Comparison of ENCODE assay signal across 16 cellular contexts in the genomic region with DNA sequence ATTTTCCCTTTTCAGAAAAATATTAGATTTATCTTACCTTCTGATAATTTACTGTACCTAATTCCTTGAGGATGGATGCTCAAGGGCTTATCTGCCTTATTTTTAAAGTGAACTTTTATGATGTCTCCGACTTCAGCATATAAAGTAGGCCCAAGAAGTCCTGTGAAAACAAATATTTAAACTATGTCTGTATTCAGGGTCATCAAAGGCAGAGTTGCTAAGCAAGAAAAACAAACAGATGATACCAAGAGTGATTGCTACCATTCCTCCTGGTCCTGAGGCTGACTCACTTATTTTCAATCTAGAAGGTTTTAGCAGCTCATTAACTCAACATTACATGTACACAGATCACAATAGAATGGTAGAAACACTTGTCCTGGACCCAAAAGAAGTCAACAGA. TPM values are rescaled to one million over a fixed set of nuclear protein-coding genes. Genes with fewer than 3 reads are reported as not detected.
DNase-seq lines count a peak whose midpoint lies in the region; ATAC-seq and TF ChIP-seq lines count a peak whose summit lies in the region.
"Had no signal": no experiment of that assay in that cellular context is flagged by ENCODE, and none has a peak within 500 bp of the region (broad histone marks: within the 10 kb centered on the region; RNA-seq: fewer than 3 reads in every experiment).

No MANE protein-coding gene starts in this region.

- intact Hi-C loops in CD4-positive, alpha-beta T cell (cut with DNase I, micrococcal nuclease) = no loop called here

- H3K27ac ChIP-seq in CD4-positive, alpha-beta T cell (ENCODE audit: low read depth, low read length) = no peak overlapping the region
- peak overlapping the region; percentile 67 to 84 for H3K27ac ChIP-seq in liver (ENCODE audit: low read depth in 1 of 2, low read length in 2 of 2)
- H3K27ac ChIP-seq: ovary, SK-N-MC had no signal

- ATAC-seq in CD4-positive, alpha-beta T cell (ENCODE audit: poor library complexity) = peak; percentile 64
- no peak for ATAC-seq in HG02885 (IDR thresholded peaks at IDR 0.05; ENCODE audit: poor library complexity, unreplicated experiment)

- POLR2A ChIA-PET in CD4-positive, alpha-beta T cell (lab: Charles Lee) = no interaction called here

- H3K27me3 Mint-ChIP-seq in CD4-positive, alpha-beta T cell = no peaks in the 10 kb centered on the region
- H3K27me3 Mint-ChIP-seq in HFFc6 (ENCODE audit: insufficient read depth) = peaks cover 2% of the 10 kb centered on the region; the same call in 1 of the 2 replicates

- peak overlapping the region; percentile 57 for H3K27ac Mint-ChIP-seq in CD4-positive, alpha-beta T cell
- H3K27ac Mint-ChIP-seq in HFFc6 = no peak overlapping the region
- H3K27ac Mint-ChIP-seq: H9, IgD-negative memory B cell had no signal

- H3K36me3 Mint-ChIP-seq in CD4-positive, alpha-beta T cell (ENCODE audit: low read depth) = peaks cover 11% of the 10 kb centered on the region
- H3K36me3 Mint-ChIP-seq in HFFc6 (ENCODE audit: low read depth) = no peaks in the 10 kb centered on the region
- H3K36me3 Mint-ChIP-seq: IgD-negative memory B cell had no signal

- H3K4me3 ChIP-seq in liver (ENCODE audit: low read depth in 1 of 3, low read length in 3 of 3) = no peak overlapping the region
- H3K4me3 ChIP-seq: ovary, SK-N-MC had no signal

- DNase-seq in CD4-positive, alpha-beta T cell = no peak
- DNase-seq in HFFc6 (peak; percentile 35), NCI-H345 treated with DMSO at 0.1 percent for 48 hours (lab: John Stamatoyannopoulos, UW; ENCODE audit: unreplicated experiment) (no peak), NCI-H1105 (lab: John Stamatoyannopoulos, UW) (no peak)
- peak; percentile 24 for DNase-seq in central memory CD4-positive, alpha-beta T cell
- DNase-seq in stimulated activated naive CD4-positive, alpha-beta T cell (lab: John Stamatoyannopoulos, UW) = no peak
- DNase-seq: activated naive CD4-positive, alpha-beta T cell treated with Interleukin-2 at 50 U/mL for 16 hours; H9; NCI-H446; ovary had no signal

- peaks cover 17% of the 10 kb centered on the region for H3K4me1 Mint-ChIP-seq in CD4-positive, alpha-beta T cell (ENCODE audit: low read depth)
- H3K4me1 Mint-ChIP-seq in HFFc6 (ENCODE audit: low read depth) = no peaks in the 10 kb centered on the region
- H3K4me1 Mint-ChIP-seq: H9, IgD-negative memory B cell had no signal

- H3K9ac ChIP-seq in liver (ENCODE audit: low read depth in 1 of 2, low read length in 2 of 2) = no peak overlapping the region

- H3K4me3 Mint-ChIP-seq in CD4-positive, alpha-beta T cell = no peak overlapping the region
- H3K4me3 Mint-ChIP-seq in HFFc6 = no peak overlapping the region
- H3K4me3 Mint-ChIP-seq: H9, IgD-negative memory B cell had no signal

- 29% methylated on average over 1 of the region's 1 CpG for WGBS in liver

- H3K4me1 ChIP-seq in liver (ENCODE audit: control insufficient read depth in 4 of 4, insufficient read depth in 4 of 4, low read length in 3 of 4) = peaks cover 14 to 80% (median 69%) of the 10 kb centered on the region in 4 donors

- H3K27me3 ChIP-seq in CD4-positive, alpha-beta T cell (ENCODE audit: control insufficient read depth, insufficient read depth, low read length) = no peaks in the 10 kb centered on the region
- no peaks in the 10 kb centered on the region for H3K27me3 ChIP-seq in liver (ENCODE audit: control insufficient read depth in 4 of 4, insufficient read depth in 4 of 4, low read length in 3 of 4)
- H3K27me3 ChIP-seq: ovary had no signal

- H3K9me3 ChIP-seq in CD4-positive, alpha-beta T cell (ENCODE audit: control insufficient read depth, low read length) = no peaks in the 10 kb centered on the region
- H3K9me3 ChIP-seq in liver (ENCODE audit: control insufficient read depth in 4 of 4, low read length in 3 of 4) = no peaks in the 10 kb centered on the region
- H3K9me3 ChIP-seq: ovary had no signal

- no peak for TF ChIP-seq RAD21 in liver (IDR thresholded peaks at IDR 0.05)

- CTCF ChIA-PET in CD4-positive, alpha-beta T cell (lab: Charles Lee) = interaction anchor here (1.2 kb wide), 1 partner anchor 140 kb away, joined by 3 read pairs; no protein-coding TSS in a partner anchor

- peaks cover 2 to 14% (median 3%) of the 10 kb centered on the region in 4 donors for H3K36me3 ChIP-seq in liver (ENCODE audit: control insufficient read depth in 4 of 4, insufficient read depth in 3 of 4, low read depth in 1 of 4, low read length in 3 of 4)
- H3K36me3 ChIP-seq: ovary had no signal

- H3K9me3 Mint-ChIP-seq in CD4-positive, alpha-beta T cell = no peaks in the 10 kb centered on the region
- H3K9me3 Mint-ChIP-seq in HFFc6 = no peaks in the 10 kb centered on the region
- H3K9me3 Mint-ChIP-seq: H9, IgD-negative memory B cell had no signal

- TF ChIP-seq CTCF in CD4-positive, alpha-beta T cell (IDR thresholded peaks at IDR 0.05) = no peak
- TF ChIP-seq CTCF in HFFc6 (IDR thresholded peaks at IDR 0.05) = no peak
- TF ChIP-seq CTCF in liver (IDR thresholded peaks at IDR 0.05; ENCODE audit: low read depth, low read length, missing input control) = no peak

TF ChIP-seq in liver, 16 proteins besides CTCF, POLR2A, EP300 and RAD21:
- TF ChIP-seq JUND (IDR thresholded peaks at IDR 0.05) (peak in 1 of 2 donors; percentile 45), EGR1 (IDR thresholded peaks at IDR 0.05; ENCODE audit: low read depth in 2 of 2) (no peak), NR2F2 (IDR thresholded peaks at IDR 0.05) (no peak), HNF4G (IDR thresholded peaks at IDR 0.05) (no peak), FOXA1 (IDR thresholded peaks at IDR 0.05) (no peak), HNF4A (conservative IDR thresholded peaks at IDR 0.05) (peak; percentile 31 to 44), YY1 (IDR thresholded peaks at IDR 0.05) (peak; percentile 27), SP1 (IDR thresholded peaks at IDR 0.05) (no peak), RXRA (IDR thresholded peaks at IDR 0.05) (peak; percentile 8 to 57)

RNA-seq across cellular contexts. Expression of gene F5, which starts 14.1 kb away (rescaled TPM):
- total RNA-seq in CD4-positive, alpha-beta T cell = 1 to 10 TPM; 5.4 to 6.2 TPM
- total RNA-seq in HFFc6 (2021; fragmentation: NEBNext Ultra II Directional; extraction: Animal tissue kit (Norgen Biotek cat#: 25700)) = not detected
- total RNA-seq in liver = 100 to 1,000 TPM in 1 of 2 donors, 10 to 100 TPM in 1; 86.1 to 155 TPM
- 100 to 1,000 TPM; 106 to 152 TPM for polyA plus RNA-seq in liver
- total RNA-seq: frontal cortex had no signal
- polyA plus RNA-seq: BJ had no signal

RNA-seq across cellular contexts. Expression of gene SELP, which starts 57.7 kb away (rescaled TPM):
- 1 to 10 TPM; 1.3 to 1.4 TPM for total RNA-seq in CD4-positive, alpha-beta T cell
- not detected for total RNA-seq in HFFc6 (2021; fragmentation: NEBNext Ultra II Directional; extraction: Animal tissue kit (Norgen Biotek cat#: 25700))
- 1 to 10 TPM; 2.7 to 8.1 TPM for total RNA-seq in liver
- polyA plus RNA-seq in liver = 1 to 10 TPM; 1.7 to 2.1 TPM
- total RNA-seq: frontal cortex, H9 had no signal
- polyA plus RNA-seq: BJ had no signal

Comparison
In these comparisons a context has a peak if more than half of its experiments do, and no peak if none do; other contexts are left out.
1. DNase-seq: peak in HFFc6 (single experiment) and central memory CD4-positive, alpha-beta T cell (single experiment); none in CD4-positive, alpha-beta T cell (0 of 10), NCI-H345 treated with DMSO at 0.1 percent for 48 hours (single experiment), stimulated activated naive CD4-positive, alpha-beta T cell (0 of 6) and NCI-H1105 (single experiment).
2. RNA of gene F5, which starts 14.1 kb away (total RNA-seq): 86.1 to 155 TPM in liver; 5.4 to 6.2 TPM in CD4-positive, alpha-beta T cell and not detected in HFFc6; every median in the first group is over 10 times any median in the second.